7 cellular contexts compared by ENCODE assay signal in the genomic region with DNA sequence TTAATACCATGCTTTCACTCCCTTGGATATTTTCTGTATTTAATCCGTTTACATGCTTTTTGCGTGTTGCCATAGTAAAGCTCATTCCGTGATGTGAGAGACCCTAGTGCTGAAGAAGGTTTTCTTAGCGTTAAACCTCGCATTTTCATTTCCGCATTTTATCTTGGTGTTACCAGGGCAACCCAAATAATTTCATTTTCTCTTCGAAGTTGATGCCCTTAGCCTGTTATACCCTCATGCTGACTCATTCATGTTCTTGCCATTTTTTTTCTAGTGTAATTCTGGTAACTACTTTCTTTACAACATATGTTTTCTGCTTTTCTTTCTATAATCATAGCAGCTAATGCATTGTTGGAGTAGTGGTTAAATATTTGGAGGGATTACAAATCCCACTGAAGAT. TPM values are rescaled to one million over a fixed set of nuclear protein-coding genes. Genes with fewer than 3 reads are reported as not detected.
A peak's percentile ranks its signal among the peaks of the same experiment; 100 is the strongest.
DNase-seq lines count a peak whose midpoint lies in the region; ATAC-seq and TF ChIP-seq lines count a peak whose summit lies in the region.

No MANE protein-coding gene starts in this region.

- no peaks in the 10 kb centered on the region for H3K36me3 Mint-ChIP-seq in natural killer cell

- ATAC-seq in GM19025 (IDR thresholded peaks at IDR 0.05; ENCODE audit: low read depth, unreplicated experiment), result peak; percentile 97
- ATAC-seq in HG02852 (IDR thresholded peaks at IDR 0.05; ENCODE audit: unreplicated experiment), result peak; percentile 99
- ATAC-seq in natural killer cell, result peak; percentile 84 to 91 (median 87)

- intact Hi-C loops in natural killer cell (cut with micrococcal nuclease), result loop anchor here (2.0 kb wide), 1 partner anchor 35 kb away; no protein-coding TSS in a partner anchor

- no peaks in the 10 kb centered on the region for H3K9me3 Mint-ChIP-seq in natural killer cell

- peaks cover 72 to 81% of the 10 kb centered on the region in 2 donors for H3K4me1 Mint-ChIP-seq in natural killer cell

- DNase-seq in RPMI8226, result peak; percentile 87
- no peak for DNase-seq in natural killer cell
- no peak for DNase-seq in HUDEP-2 (lab: John Stamatoyannopoulos, UW; ENCODE audit: unreplicated experiment in 76 of 76)
- DNase-seq in NCI-H2227 treated with DMSO at 0.1 percent for 48 hours (lab: John Stamatoyannopoulos, UW), result no peak
- no peak for DNase-seq in NCI-H345 treated with DMSO at 0.1 percent for 48 hours (lab: John Stamatoyannopoulos, UW; ENCODE audit: unreplicated experiment)

- H3K27me3 Mint-ChIP-seq in natural killer cell (ENCODE audit: low read depth in 2 of 2), result no peaks in the 10 kb centered on the region

- no peak for TF ChIP-seq CTCF in natural killer cell (IDR thresholded peaks at IDR 0.05)

- H3K4me3 Mint-ChIP-seq in natural killer cell, result peak overlapping the region; percentile 67

- peak overlapping the region; percentile 76 to 80 for H3K27ac Mint-ChIP-seq in natural killer cell

RNA-seq across cellular contexts. Expression of gene LRRC8C, which starts 37.2 kb away (rescaled TPM):
- 10 to 100 TPM in 2 of 3 donors, 1 to 10 TPM in 1; 7.6 to 19.1 (median 15.1) TPM for total RNA-seq in natural killer cell
